ENCODE assay signal across 12 cellular contexts in the genomic region with DNA sequence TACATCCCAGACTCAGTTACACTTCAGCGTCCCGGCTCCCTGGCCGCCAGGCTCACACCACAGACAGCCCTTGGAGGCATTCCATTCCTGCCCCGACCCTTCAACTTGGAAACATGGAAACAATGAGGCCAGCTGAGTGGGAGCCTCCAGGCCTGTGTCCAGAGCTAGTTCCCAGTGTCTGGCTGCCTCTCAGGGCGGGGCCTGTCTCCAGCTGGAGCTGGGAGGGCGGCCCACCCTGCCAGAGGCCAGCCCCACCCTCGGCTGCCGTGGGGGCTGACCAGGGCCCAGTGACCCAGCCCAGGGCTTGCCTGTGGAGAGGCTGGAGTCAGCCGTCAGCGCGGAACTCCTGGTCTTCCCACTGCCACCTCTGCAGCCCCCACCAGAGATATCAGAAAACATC. TPM values are rescaled to one million over a fixed set of nuclear protein-coding genes. Genes with fewer than 3 reads are reported as not detected.
DNase-seq lines count a peak whose midpoint lies in the region; ATAC-seq, FAIRE-seq and TF ChIP-seq lines count a peak whose summit lies in the region.
"Had no signal": no experiment of that assay in that cellular context is flagged by ENCODE, and none has a peak within 500 bp of the region (broad histone marks: within the 10 kb centered on the region; RNA-seq: fewer than 3 reads in every experiment).

No MANE protein-coding gene starts in this region.

- H3K27ac Mint-ChIP-seq in GM23338, result no peak overlapping the region
- no peak overlapping the region for H3K27ac Mint-ChIP-seq in activated CD4-positive, alpha-beta T cell treated with anti-CD3 and anti-CD28 coated beads for 36 hours
- H3K27ac Mint-ChIP-seq: T-helper 17 cell had no signal

- H3K4me1 ChIP-seq in GM23338 (ENCODE audit: insufficient read depth) (no peaks in the 10 kb centered on the region), endothelial cell of umbilical vein (ENCODE audit: control insufficient read depth, extremely low read depth, insufficient read depth, low read length) (no peaks in the 10 kb centered on the region), right lobe of liver (peaks cover 0 to 20% (median 9%) of the 10 kb centered on the region in 4 donors), smooth muscle cell (ENCODE audit: low read depth) (no peaks in the 10 kb centered on the region)

- intact Hi-C loops in endothelial cell of umbilical vein (cut with micrococcal nuclease) (no loop called here), right lobe of liver (cut with DNase I) (loop anchor here in 1 of 2 donors (5.0 kb wide), 1 partner anchor 43 kb away; no protein-coding TSS in a partner anchor)
- intact Hi-C loops in activated CD4-positive, alpha-beta T cell treated with anti-CD3 and anti-CD28 coated beads for 36 hours (cut with DNase I, micrococcal nuclease), result no loop called here

- TF ChIP-seq POLR2A in endothelial cell of umbilical vein (IDR thresholded peaks at IDR 0.05; ENCODE audit: low read depth, low read length) (no peak), right lobe of liver (IDR thresholded peaks at IDR 0.05) (no peak)

- H3F3A ChIP-seq in GM23338 (replicated peaks; ENCODE audit: low read depth) (no peaks in the 10 kb centered on the region), smooth muscle cell (ENCODE audit: low read depth) (no peaks in the 10 kb centered on the region)

- no peaks in the 10 kb centered on the region for H3K9me1 ChIP-seq in endothelial cell of umbilical vein (replicated peaks; ENCODE audit: control insufficient read depth, extremely low read depth, insufficient read depth, low read length)

- dilution Hi-C loops in endothelial cell of umbilical vein (cut with MboI; ENCODE audit: extremely low pct_ligation_motif_present, low sequenced_read_pairs), result no loop called here

- BruUV-seq in endothelial cell of umbilical vein (replicated peaks; lab: Mats Ljungman, UMichigan), result no TSS peak

- ATAC-seq in GM23338, result no peak
- peak in 2 of 4 donors; percentile 2 for ATAC-seq in right lobe of liver
- no peak for ATAC-seq in HG03280 (IDR thresholded peaks at IDR 0.05; ENCODE audit: unreplicated experiment)
- no peak for ATAC-seq in activated CD4-positive, alpha-beta T cell treated with anti-CD3 and anti-CD28 coated beads for 36 hours
- ATAC-seq: T-helper 17 cell had no signal

- no peaks in the 10 kb centered on the region for H3K9me3 Mint-ChIP-seq in GM23338
- no peaks in the 10 kb centered on the region for H3K9me3 Mint-ChIP-seq in activated CD4-positive, alpha-beta T cell treated with anti-CD3 and anti-CD28 coated beads for 36 hours (ENCODE audit: low read depth)

- no peak overlapping the region for H3K4me3 Mint-ChIP-seq in GM23338
- H3K4me3 Mint-ChIP-seq in activated CD4-positive, alpha-beta T cell treated with anti-CD3 and anti-CD28 coated beads for 36 hours, result no peak overlapping the region
- H3K4me3 Mint-ChIP-seq: T-helper 17 cell had no signal

- no peak overlapping the region for H3K4me3 ChIP-seq in GM23338
- no peak overlapping the region for H3K4me3 ChIP-seq in endothelial cell of umbilical vein (replicated peaks in 1 of 3; ENCODE audit: insufficient read depth in 1 of 3, low read depth in 1 of 3, low read length in 3 of 3)
- no peak overlapping the region for H3K4me3 ChIP-seq in right lobe of liver
- H3K4me3 ChIP-seq in smooth muscle cell, result no peak overlapping the region

- peaks cover 7% of the 10 kb centered on the region for H3K36me3 Mint-ChIP-seq in GM23338 (ENCODE audit: low read depth)
- H3K36me3 Mint-ChIP-seq in activated CD4-positive, alpha-beta T cell treated with anti-CD3 and anti-CD28 coated beads for 36 hours (ENCODE audit: low read depth), result peaks cover 4% of the 10 kb centered on the region

- POLR2A ChIA-PET in endothelial cell of umbilical vein (lab: Charles Lee), result no interaction called here
- POLR2A ChIA-PET in activated CD4-positive, alpha-beta T cell treated with anti-CD3 and anti-CD28 coated beads for 36 hours (lab: Charles Lee), result no interaction called here

- H3K27me3 ChIP-seq in GM23338 (ENCODE audit: insufficient read depth) (no peaks in the 10 kb centered on the region), endothelial cell of umbilical vein (ENCODE audit: control insufficient read depth in 2 of 2, insufficient read depth in 2 of 2, low read length in 2 of 2) (no peaks in the 10 kb centered on the region), right lobe of liver (no peaks in the 10 kb centered on the region), smooth muscle cell (ENCODE audit: low read depth) (no peaks in the 10 kb centered on the region)

- H4K20me1 ChIP-seq in GM23338 (replicated peaks; ENCODE audit: insufficient read depth) (0 out of 2 replicates have a peak, but pooled peaks cover 5% of the 10 kb centered on the region), endothelial cell of umbilical vein (replicated peaks; ENCODE audit: control insufficient read depth, extremely low read depth, insufficient read depth, low read length) (no peaks in the 10 kb centered on the region), smooth muscle cell (ENCODE audit: low read depth) (peaks cover 7% of the 10 kb centered on the region)

- 80% methylated on average over 3 of the region's 11 CpGs for WGBS in right lobe of liver (ENCODE audit: insufficient coverage, low coverage, low lambda C conversion rate, missing lambda C conversion rate)
- 8% methylated on average over 7 of the region's 11 CpGs for WGBS in smooth muscle cell (ENCODE audit: low lambda C conversion rate)

- H3K9me2 ChIP-seq in GM23338 (ENCODE audit: insufficient read depth), result no peaks in the 10 kb centered on the region

- H3K9me3 ChIP-seq in endothelial cell of umbilical vein (replicated peaks; ENCODE audit: control insufficient read depth, insufficient read depth, low read length) (no peaks in the 10 kb centered on the region), right lobe of liver (no peaks in the 10 kb centered on the region), smooth muscle cell (replicated peaks; ENCODE audit: low read depth) (no peaks in the 10 kb centered on the region)

- TF ChIP-seq CTCF in GM23338 (conservative IDR thresholded peaks at IDR 0.05; ENCODE audit: low read depth in 2 of 2), result no peak
- no peak for TF ChIP-seq CTCF in endothelial cell of umbilical vein (IDR thresholded peaks at IDR 0.05; ENCODE audit: extremely low read depth in 1 of 2, insufficient read depth in 1 of 2, low read depth in 1 of 2, low read length in 2 of 2)
- no peak for TF ChIP-seq CTCF in right lobe of liver (IDR thresholded peaks at IDR 0.05)
- no peak for TF ChIP-seq CTCF in smooth muscle cell (IDR thresholded peaks at IDR 0.05; ENCODE audit: borderline replicate concordance, insufficient read depth, poor library complexity, severe bottlenecking)

- H3K79me2 ChIP-seq in GM23338 (replicated peaks; ENCODE audit: insufficient read depth) (no peaks in the 10 kb centered on the region), endothelial cell of umbilical vein (ENCODE audit: control insufficient read depth, insufficient read depth, low read length) (no peaks in the 10 kb centered on the region), smooth muscle cell (ENCODE audit: low read depth) (no peaks in the 10 kb centered on the region)

- H2AFZ ChIP-seq in GM23338, result no peak overlapping the region
- no peak overlapping the region for H2AFZ ChIP-seq in endothelial cell of umbilical vein (ENCODE audit: low read depth, low read length)
- no peak overlapping the region for H2AFZ ChIP-seq in smooth muscle cell (ENCODE audit: low read depth)

- CTCF ChIA-PET in endothelial cell of umbilical vein (lab: Charles Lee), result interaction anchor here (1.3 kb wide), 1 partner anchor 58 kb away, joined by 4 read pairs; no protein-coding TSS in a partner anchor
- CTCF ChIA-PET in activated CD4-positive, alpha-beta T cell treated with anti-CD3 and anti-CD28 coated beads for 36 hours (lab: Charles Lee), result interaction anchor here (0.6 kb wide), 1 partner anchor 661 kb away, joined by 3 read pairs; no protein-coding TSS in a partner anchor

- H3K9ac ChIP-seq in endothelial cell of umbilical vein (replicated peaks; ENCODE audit: extremely low read depth, insufficient read depth, low read length), result no peak overlapping the region
- H3K9ac ChIP-seq in smooth muscle cell (ENCODE audit: low read depth), result peak overlapping the region; percentile 42

- DNase-seq in GM23338 (ENCODE audit: low spot score), result peak; percentile 3
- DNase-seq in endothelial cell of umbilical vein (ENCODE audit: low read depth, low spot score), result peak; percentile 62
- peak; percentile 37 to 60 (median 56) for DNase-seq in right lobe of liver
- no peak for DNase-seq in smooth muscle cell (lab: John Stamatoyannopoulos, UW; ENCODE audit: unreplicated experiment)
- DNase-seq in activated T-cell treated with anti-CD3 and anti-CD28 coated beads for 4 hours, result no peak
- no peak for DNase-seq in GDM1 (lab: John Stamatoyannopoulos, UW)
- DNase-seq in activated CD4-positive, alpha-beta T cell treated with anti-CD3 and anti-CD28 coated beads for 36 hours, result no peak
- DNase-seq: activated naive CD4-positive, alpha-beta T cell treated with Interleukin-2 at 50 U/mL for 16 hours; EL; T-helper 17 cell had no signal

- no peak for FAIRE-seq in endothelial cell of umbilical vein (lab: Jason Lieb, UNC)
- FAIRE-seq: GM19239 had no signal

- H3K4me2 ChIP-seq in GM23338 (no peak overlapping the region), endothelial cell of umbilical vein (ENCODE audit: insufficient read depth, low read length) (no peak overlapping the region), smooth muscle cell (peak overlapping the region; percentile 48)

- H3K36me3 ChIP-seq in GM23338 (ENCODE audit: insufficient read depth) (no peaks in the 10 kb centered on the region), endothelial cell of umbilical vein (ENCODE audit: control insufficient read depth in 2 of 2, extremely low read depth in 1 of 2, insufficient read depth in 2 of 2, low read length in 2 of 2) (peaks cover 5 to 15% of the 10 kb centered on the region in 2 experiments), right lobe of liver (peaks cover 0 to 42% (median 13%) of the 10 kb centered on the region in 4 donors), smooth muscle cell (ENCODE audit: low read depth) (no peaks in the 10 kb centered on the region)

- no peak overlapping the region for H3K27ac ChIP-seq in GM23338 (ENCODE audit: low read depth)
- no peak overlapping the region for H3K27ac ChIP-seq in endothelial cell of umbilical vein (ENCODE audit: insufficient read depth, low read depth, low read length)
- no peak overlapping the region for H3K27ac ChIP-seq in right lobe of liver
- H3K27ac ChIP-seq in smooth muscle cell (ENCODE audit: low read depth), result peak overlapping the region; percentile 81

- H3K27me3 Mint-ChIP-seq in GM23338 (ENCODE audit: insufficient read depth, low read depth, poor library complexity), result peaks cover 2% of the 10 kb centered on the region
- no peaks in the 10 kb centered on the region for H3K27me3 Mint-ChIP-seq in activated CD4-positive, alpha-beta T cell treated with anti-CD3 and anti-CD28 coated beads for 36 hours
- H3K27me3 Mint-ChIP-seq: T-helper 17 cell had no signal

- H3K4me1 Mint-ChIP-seq in GM23338, result no peaks in the 10 kb centered on the region; the same call in 2 of the 3 replicates
- peaks cover under 1% of the 10 kb centered on the region for H3K4me1 Mint-ChIP-seq in activated CD4-positive, alpha-beta T cell treated with anti-CD3 and anti-CD28 coated beads for 36 hours

RNA-seq across cellular contexts. Expression of gene SPON2, which starts 37.4 kb away (rescaled TPM):
- 2.1 and 2.2 TPM in 2 replicates for total RNA-seq in GM23338 (2014; rRNA removed; shearing (Covaris generic))
- polyA plus RNA-seq in GM23338 (2016; fragmentation: Nextera tagmentation; extraction: Ambion mirVana) (1.2 and 2.4 TPM in 2 replicates), endothelial cell of umbilical vein (0.04 and 0.10 TPM in 2 replicates), smooth muscle cell (388 and 427 TPM in 2 replicates)
- total RNA-seq in endothelial cell of umbilical vein (not detected in 2 replicates), right lobe of liver (100 to 1,000 TPM in 3 of 6 experiments, 10 to 100 TPM in 3; 41.9 to 138 (median 99.9) TPM), smooth muscle cell (152 and 171 TPM in 2 replicates)
- polyA plus RNA-seq in endothelial cell of umbilical vein (2011; cell fraction: cytosol; rRNA removed), result not detected in 2 replicates
- not detected in 2 replicates for polyA plus RNA-seq in endothelial cell of umbilical vein (2011; cell fraction: nucleus; rRNA removed)
- polyA plus RNA-seq in endothelial cell of umbilical vein (2012), result not detected in 2 replicates
- polyA minus RNA-seq in endothelial cell of umbilical vein, result 0.13 TPM in 1 of 2 replicates, not detected in the other
- polyA minus RNA-seq in endothelial cell of umbilical vein (2011; cell fraction: cytosol; rRNA and poly(A)+ RNA removed), result not detected
- polyA minus RNA-seq in endothelial cell of umbilical vein (2011; cell fraction: nucleus; rRNA and poly(A)+ RNA removed), result 0.72 and 1.2 TPM in 2 replicates
- total RNA-seq in activated CD4-positive, alpha-beta T cell treated with anti-CD3 and anti-CD28 coated beads for 36 hours, result 1 to 10 TPM; 7.5 to 8.5 TPM

RNA-seq across cellular contexts. Expression of gene CTBP1, which starts 39.1 kb away (rescaled TPM):
- 125 and 192 TPM in 2 replicates for total RNA-seq in GM23338 (2014; rRNA removed; shearing (Covaris generic))
- polyA plus RNA-seq in GM23338 (2016; fragmentation: Nextera tagmentation; extraction: Ambion mirVana), result 74.0 and 89.2 TPM in 2 replicates
- total RNA-seq in endothelial cell of umbilical vein, result 155 and 165 TPM in 2 replicates
- polyA plus RNA-seq in endothelial cell of umbilical vein, result 167 and 314 TPM in 2 replicates
- 124 and 169 TPM in 2 replicates for polyA plus RNA-seq in endothelial cell of umbilical vein (2011; cell fraction: cytosol; rRNA removed)
- 196 and 256 TPM in 2 replicates for polyA plus RNA-seq in endothelial cell of umbilical vein (2011; cell fraction: nucleus; rRNA removed)
- polyA plus RNA-seq in endothelial cell of umbilical vein (2012), result 85.0 and 104 TPM in 2 replicates
- polyA minus RNA-seq in endothelial cell of umbilical vein, result 116 and 118 TPM in 2 replicates
- polyA minus RNA-seq in endothelial cell of umbilical vein (2011; cell fraction: cytosol; rRNA and poly(A)+ RNA removed), result 109 TPM
- 50.4 and 95.0 TPM in 2 replicates for polyA minus RNA-seq in endothelial cell of umbilical vein (2011; cell fraction: nucleus; rRNA and poly(A)+ RNA removed)
- total RNA-seq in right lobe of liver, result 10 to 100 TPM; 74.8 to 85.5 (median 79.4) TPM
- total RNA-seq in smooth muscle cell, result 59.1 and 76.9 TPM in 2 replicates
- polyA plus RNA-seq in smooth muscle cell, result 132 and 135 TPM in 2 replicates
- total RNA-seq in activated CD4-positive, alpha-beta T cell treated with anti-CD3 and anti-CD28 coated beads for 36 hours, result 100 to 1,000 TPM; 152 to 177 TPM

Comparison
In these comparisons a context has a peak if more than half of its experiments do, and no peak if none do; other contexts are left out.
1. DNase-seq: peak in GM23338 (single experiment), endothelial cell of umbilical vein (single experiment) and right lobe of liver (3 of 3); none in smooth muscle cell (single experiment), activated T-cell treated with anti-CD3 and anti-CD28 coated beads for 4 hours (single experiment), GDM1 (single experiment) and activated CD4-positive, alpha-beta T cell treated with anti-CD3 and anti-CD28 coated beads for 36 hours (single experiment).
2. RNA of gene SPON2, which starts 37.4 kb away (total RNA-seq): 152 to 171 TPM in smooth muscle cell and 41.9 to 138 TPM in right lobe of liver; 7.5 to 8.5 TPM in activated CD4-positive, alpha-beta T cell treated with anti-CD3 and anti-CD28 coated beads for 36 hours, 2.1 to 2.2 TPM in GM23338 and not detected in endothelial cell of umbilical vein; every median in the first group is over 4 times any median in the second.